Comparison of ENCODE assay signal across 17 cellular contexts in the genomic region with DNA sequence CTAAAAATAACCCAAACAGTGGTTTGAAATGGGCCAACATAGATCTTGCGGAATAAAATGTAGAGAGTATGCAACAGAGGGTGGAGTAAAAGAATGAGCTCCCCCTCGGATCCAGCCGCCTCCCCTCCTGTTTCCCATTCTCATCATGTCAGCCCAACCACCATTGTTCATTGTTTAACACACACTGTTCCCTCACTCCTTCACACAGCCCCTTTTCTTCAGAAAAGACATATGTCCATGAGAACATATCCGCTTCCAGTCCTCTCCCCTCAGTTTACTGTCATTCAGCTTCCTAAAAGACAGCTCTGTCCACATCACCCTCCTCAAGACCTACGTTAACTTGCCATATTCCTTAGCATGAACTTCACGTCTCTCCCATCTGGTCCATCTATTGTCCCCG.
DNase-seq lines count a peak whose midpoint lies in the region; ATAC-seq and TF ChIP-seq lines count a peak whose summit lies in the region.
"Had no signal": no experiment of that assay in that cellular context is flagged by ENCODE, and none has a peak within 500 bp of the region (broad histone marks: within the 10 kb centered on the region; RNA-seq: fewer than 3 reads in every experiment).

No MANE protein-coding gene starts in this region.

- peaks cover 0 to 16% (median 0%) of the 10 kb centered on the region in 4 donors for H3K4me1 ChIP-seq in tibial nerve

- WGBS in tibial nerve, 2 donors, result 54 to 55% methylated on average over 7 of the region's 7 CpGs

- H3K27me3 ChIP-seq in dorsolateral prefrontal cortex, result no peaks in the 10 kb centered on the region
- H3K27me3 ChIP-seq in tibial nerve, result no peaks in the 10 kb centered on the region
- H3K27me3 ChIP-seq: BLaER1 had no signal

- no peaks in the 10 kb centered on the region for H3K9me3 ChIP-seq in tibial nerve
- H3K9me3 ChIP-seq: BLaER1 had no signal

- TF ChIP-seq CTCF in dorsolateral prefrontal cortex (IDR thresholded peaks at IDR 0.05 in 54 of 56, conservative IDR thresholded peaks at IDR 0.05 in 2 of 56; ENCODE audit: low read depth in 1 of 56, partially characterized antibody in 56 of 56) (peak in 3 of 56 donors; percentile 8 to 13 (median 13)), tibial nerve (IDR thresholded peaks at IDR 0.05) (no peak)

- TF ChIP-seq EP300 in tibial nerve (IDR thresholded peaks at IDR 0.05), result no peak

- no peaks in the 10 kb centered on the region for H3K36me3 ChIP-seq in tibial nerve
- H3K36me3 ChIP-seq: BLaER1 had no signal

- no peak for TF ChIP-seq POLR2A in tibial nerve (IDR thresholded peaks at IDR 0.05)

- intact Hi-C loops in dorsolateral prefrontal cortex (cut with DNase I) (loop anchor here in 1 of 2 donors (5.0 to 10.0 kb wide), 2 partner anchors 36 to 62 kb away; partner anchors contain the start of gene SERTAD2), Right ventricle myocardium superior (cut with DNase I) (no loop called here)

- ATAC-seq in Right ventricle myocardium superior (ENCODE audit: poor library complexity), result no peak
- ATAC-seq: SK-N-SH treated with all-trans-retinoic acid at 6 μM for 48 hours had no signal

- H3K27ac ChIP-seq in dorsolateral prefrontal cortex, result peak overlapping the region in 58 of 59 donors; percentile 11 to 89 (median 74)
- peak overlapping the region in 3 of 4 donors; percentile 37 to 68 (median 59) for H3K27ac ChIP-seq in tibial nerve
- H3K27ac ChIP-seq: BLaER1, PC-9 had no signal

- H3K4me3 ChIP-seq in dorsolateral prefrontal cortex (peak overlapping the region in 45 of 59 donors; percentile 0 to 51 (median 21)), tibial nerve (no peak overlapping the region)
- H3K4me3 ChIP-seq: BLaER1, PC-9 had no signal

- in situ Hi-C loops in SK-MEL-5 (cut with HindIII; ENCODE audit: low pct_unique_long_range_greater_than_20kb, low sequenced_read_pairs), result no loop called here

- DNase-seq in SK-MEL-5 (ENCODE audit: low read depth, low spot score), result peak; percentile 93
- DNase-seq in dorsolateral prefrontal cortex, result peak in 4 of 10 donors; percentile 16 to 64 (median 54)
- peak; percentile 70 for DNase-seq in midbrain (lab: John Stamatoyannopoulos, UW)
- DNase-seq in tibial nerve (ENCODE audit: low spot score in 2 of 2), result no peak
- no peak for DNase-seq in stimulated activated CD4-positive, alpha-beta T cell treated with anti-CD3 and anti-CD28 coated beads, Interleukin-2, amount 100 ng/mL, for 24 hours
- DNase-seq in Right ventricle myocardium superior, result no peak
- DNase-seq in T-helper 1 cell, result no peak
- DNase-seq: DMS153, EL, H9, IMR-90, NCI-H1436, NCI-H226, NCI-H526 treated with DMSO at 0.1 percent for 48 hours, PC-9 had no signal

Comparison
In these comparisons a context has a peak if more than half of its experiments do, and no peak if none do; other contexts are left out.
1. DNase-seq: peak in SK-MEL-5 (single experiment) and midbrain (single experiment); none in tibial nerve (0 of 2), stimulated activated CD4-positive, alpha-beta T cell treated with anti-CD3 and anti-CD28 coated beads, Interleukin-2, amount 100 ng/mL, for 24 hours (0 of 2), Right ventricle myocardium superior (single experiment) and T-helper 1 cell (0 of 5).
2. H3K4me3 ChIP-seq: peak in dorsolateral prefrontal cortex (45 of 59); none in tibial nerve (0 of 4).